ENCODE assay signal across 8 cellular contexts in genomic region chr22:37953062-37953436, GRCh38. TPM values are rescaled to one million over a fixed set of nuclear protein-coding genes. Genes with fewer than 3 reads are reported as not detected.
DNase-seq lines count a peak whose midpoint lies in the region; TF ChIP-seq lines count a peak whose summit lies in the region.

No MANE protein-coding gene starts in this region.

- no peaks in the 10 kb centered on the region for H3K9me3 ChIP-seq in GM23248 (ENCODE audit: low read depth)

- H2AFZ ChIP-seq in GM23248, result peak overlapping the region; percentile 91

- WGBS in GM23248 (ENCODE audit: low coverage in 1 of 2, low lambda C conversion rate in 2 of 2, missing lambda C conversion rate in 2 of 2), 2 experiments, result 1 to 3% methylated on average over 13 of the region's 13 CpGs

- in situ Hi-C loops in GM23248 (cut with MboI), result no loop called here

- H3K4me3 ChIP-seq in BJ (ENCODE audit: low read depth, low read length) (peak overlapping the region; percentile 100), GM23248 (peak overlapping the region; percentile 93), retinal pigment epithelial cell (ENCODE audit: low read length) (peak overlapping the region; percentile 98)

- H3K79me2 ChIP-seq in GM23248 (ENCODE audit: insufficient read depth), result peaks cover 27% of the 10 kb centered on the region

- H3K4me2 ChIP-seq in GM23248 (ENCODE audit: unreplicated experiment), result peak overlapping the region; percentile 98

- H3K27me3 ChIP-seq in BJ (ENCODE audit: control insufficient read depth, insufficient read depth, low read length) (no peaks in the 10 kb centered on the region), GM23248 (replicated peaks; ENCODE audit: insufficient read depth) (no peaks in the 10 kb centered on the region)

- H3K27ac ChIP-seq in GM23248, result peak overlapping the region; percentile 87

- POLR2A ChIA-PET in BJ (lab: Charles Lee), result interaction anchor here (0.6 kb wide), 2 partner anchors 45 to 47 kb away, joined by 4 to 5 read pairs; partner anchors contain the start of gene MICALL1

- H3K27me3 Mint-ChIP-seq in T-helper 1 cell treated with Interleukin-12 subunit alpha and Interleukin-12 subunit beta and Interleukin-4 antibody, amounts not matched to agents 30 μg/mL and 1 μg/mL, for 36 hours (ENCODE audit: low read depth), result peaks cover 18% of the 10 kb centered on the region
- H3K27me3 Mint-ChIP-seq in glutamatergic neuron (ENCODE audit: unreplicated experiment), result peaks cover 1% of the 10 kb centered on the region

- peak overlapping the region; percentile 99 for H3K4me3 Mint-ChIP-seq in T-helper 1 cell treated with Interleukin-12 subunit alpha and Interleukin-12 subunit beta and Interleukin-4 antibody, amounts not matched to agents 30 μg/mL and 1 μg/mL, for 36 hours
- peak overlapping the region; percentile 99 for H3K4me3 Mint-ChIP-seq in glutamatergic neuron (ENCODE audit: unreplicated experiment)

- peaks cover 14% of the 10 kb centered on the region for H3K4me1 Mint-ChIP-seq in T-helper 1 cell treated with Interleukin-12 subunit alpha and Interleukin-12 subunit beta and Interleukin-4 antibody, amounts not matched to agents 30 μg/mL and 1 μg/mL, for 36 hours (ENCODE audit: low read depth)
- H3K4me1 Mint-ChIP-seq in glutamatergic neuron (ENCODE audit: low read depth, unreplicated experiment), result peaks cover 8% of the 10 kb centered on the region

- H3K9me3 Mint-ChIP-seq in T-helper 1 cell treated with Interleukin-12 subunit alpha and Interleukin-12 subunit beta and Interleukin-4 antibody, amounts not matched to agents 30 μg/mL and 1 μg/mL, for 36 hours, result no peaks in the 10 kb centered on the region
- peaks cover 7% of the 10 kb centered on the region for H3K9me3 Mint-ChIP-seq in glutamatergic neuron (ENCODE audit: unreplicated experiment)

- H3K36me3 ChIP-seq in BJ (ENCODE audit: control insufficient read depth, insufficient read depth, low read length), result peaks cover 8% of the 10 kb centered on the region
- H3K36me3 ChIP-seq in GM23248 (ENCODE audit: low read depth), result 0 out of 2 replicates have a peak, but pooled peaks cover 6% of the 10 kb centered on the region

- H3K36me3 Mint-ChIP-seq in T-helper 1 cell treated with Interleukin-12 subunit alpha and Interleukin-12 subunit beta and Interleukin-4 antibody, amounts not matched to agents 30 μg/mL and 1 μg/mL, for 36 hours (ENCODE audit: low read depth), result peaks cover 20% of the 10 kb centered on the region
- H3K36me3 Mint-ChIP-seq in glutamatergic neuron (ENCODE audit: unreplicated experiment), result no peaks in the 10 kb centered on the region

- H3K4me1 ChIP-seq in GM23248 (ENCODE audit: insufficient read depth), result peaks cover 14% of the 10 kb centered on the region

- H3K9ac ChIP-seq in GM23248, result peak overlapping the region; percentile 90

- CTCF ChIA-PET in BJ (lab: Yijun Ruan, JAX), result interaction anchor here (0.7 to 2.9 kb wide), 8 partner anchors 12 to 508 kb away, joined by 3 to 14 read pairs (median 4); no protein-coding TSS in a partner anchor

- H3K27ac Mint-ChIP-seq in T-helper 1 cell treated with Interleukin-12 subunit alpha and Interleukin-12 subunit beta and Interleukin-4 antibody, amounts not matched to agents 30 μg/mL and 1 μg/mL, for 36 hours, result peak overlapping the region; percentile 93
- H3K27ac Mint-ChIP-seq in glutamatergic neuron (ENCODE audit: unreplicated experiment), result peak overlapping the region; percentile 13

- 0 out of 2 replicates have a peak, but pooled peaks cover 4% of the 10 kb centered on the region for H3F3A ChIP-seq in GM23248 (ENCODE audit: insufficient read depth)

- no peak for DNase-seq in BJ (ENCODE audit: low read depth)
- peak; percentile 76 for DNase-seq in GM23248
- no peak for DNase-seq in glutamatergic neuron
- no peak for DNase-seq in retinal pigment epithelial cell (ENCODE audit: low read depth)
- DNase-seq in NCI-H1436 (lab: John Stamatoyannopoulos, UW), result no peak
- DNase-seq in OCI-M1 (lab: John Stamatoyannopoulos, UW), result no peak
- no peak for DNase-seq in HCEC 1CT

- H3K9me2 ChIP-seq in GM23248 (ENCODE audit: insufficient read depth), result no peaks in the 10 kb centered on the region

- H4K20me1 ChIP-seq in GM23248 (ENCODE audit: insufficient read depth), result no peaks in the 10 kb centered on the region

- TF ChIP-seq CTCF in BJ (IDR thresholded peaks at IDR 0.05; ENCODE audit: insufficient read depth, low read depth, low read length), result no peak
- TF ChIP-seq CTCF in glutamatergic neuron (IDR thresholded peaks at IDR 0.05; ENCODE audit: partially characterized antibody, unreplicated experiment), result no peak
- TF ChIP-seq CTCF in retinal pigment epithelial cell (conservative IDR thresholded peaks at IDR 0.05; ENCODE audit: low read depth, low read length), result no peak

RNA-seq across cellular contexts. Expression of gene C22orf23, which starts 0.4 kb away (rescaled TPM):
- polyA plus RNA-seq in BJ (2011; rRNA removed) (0.38 and 0.42 TPM in 2 replicates), GM23248 (2016; fragmentation: Nextera tagmentation; extraction: Ambion mirVana) (0.82 and 1.1 TPM in 2 replicates)
- 0.14 and 0.46 TPM in 2 replicates for polyA minus RNA-seq in BJ (2011; rRNA and poly(A)+ RNA removed)
- 0.22 TPM in 1 of 2 replicates, not detected in the other for total RNA-seq in GM23248 (2014; rRNA removed; shearing (Covaris generic))
- 0.64 TPM for total RNA-seq in glutamatergic neuron (ENCODE audit: unreplicated experiment)

RNA-seq across cellular contexts. Expression of gene POLR2F, which starts 0.5 kb away (rescaled TPM):
- 86.2 and 92.1 TPM in 2 replicates for polyA plus RNA-seq in BJ (2011; rRNA removed)
- 17.6 and 18.1 TPM in 2 replicates for polyA minus RNA-seq in BJ (2011; rRNA and poly(A)+ RNA removed)
- total RNA-seq in GM23248 (2014; rRNA removed; shearing (Covaris generic)), result 15.6 and 71.4 TPM in 2 replicates
- 146 and 148 TPM in 2 replicates for polyA plus RNA-seq in GM23248 (2016; fragmentation: Nextera tagmentation; extraction: Ambion mirVana)
- total RNA-seq in glutamatergic neuron (ENCODE audit: unreplicated experiment), result 68.3 TPM

RNA-seq across cellular contexts. Expression of gene SOX10, which starts 31.3 kb away (rescaled TPM):
- polyA plus RNA-seq in BJ (2011; rRNA removed) (not detected in 2 replicates), GM23248 (2016; fragmentation: Nextera tagmentation; extraction: Ambion mirVana) (not detected in 2 replicates)
- polyA minus RNA-seq in BJ (2011; rRNA and poly(A)+ RNA removed), result not detected in 2 replicates
- total RNA-seq in GM23248 (2014; rRNA removed; shearing (Covaris generic)), result not detected in 2 replicates
- total RNA-seq in glutamatergic neuron (ENCODE audit: unreplicated experiment), result not detected

RNA-seq across cellular contexts. Expression of gene MICALL1, which starts 47.0 kb away (rescaled TPM):
- polyA plus RNA-seq in BJ (2011; rRNA removed) (16.6 and 26.5 TPM in 2 replicates), GM23248 (2016; fragmentation: Nextera tagmentation; extraction: Ambion mirVana) (7.5 and 8.0 TPM in 2 replicates)
- 23.3 and 29.9 TPM in 2 replicates for polyA minus RNA-seq in BJ (2011; rRNA and poly(A)+ RNA removed)
- total RNA-seq in GM23248 (2014; rRNA removed; shearing (Covaris generic)), result 41.4 and 46.0 TPM in 2 replicates
- total RNA-seq in glutamatergic neuron (ENCODE audit: unreplicated experiment), result 133 TPM
